Comparison of ENCODE assay signal across 8 cellular contexts in the genomic region with DNA sequence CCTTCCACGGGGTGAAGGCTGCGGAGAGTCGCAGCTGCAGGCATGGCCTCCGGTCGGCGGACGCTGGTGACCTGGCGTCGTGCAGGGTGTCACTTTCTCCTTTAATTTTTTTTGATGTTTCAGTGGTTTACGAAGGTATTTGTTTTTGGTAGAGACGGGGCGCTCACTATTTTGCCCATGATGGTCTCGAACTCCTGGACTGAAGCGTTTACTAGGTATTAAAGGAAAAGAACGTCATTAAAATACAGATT. TPM values are rescaled to one million over a fixed set of nuclear protein-coding genes. Genes with fewer than 3 reads are reported as not detected.
DNase-seq lines count a peak whose midpoint lies in the region; ATAC-seq, FAIRE-seq and TF ChIP-seq lines count a peak whose summit lies in the region.

No MANE protein-coding gene starts in this region.

- H3K36me3 ChIP-seq in SK-N-MC (ENCODE audit: insufficient read depth, low read length) (no peaks in the 10 kb centered on the region), endothelial cell of umbilical vein (ENCODE audit: control insufficient read depth in 2 of 2, extremely low read depth in 1 of 2, insufficient read depth in 2 of 2, low read length in 2 of 2) (no peaks in the 10 kb centered on the region), psoas muscle (ENCODE audit: insufficient read depth in 1 of 2, low read depth in 1 of 2) (no peaks in the 10 kb centered on the region)

- H3K27me3 ChIP-seq in endothelial cell of umbilical vein (ENCODE audit: control insufficient read depth in 2 of 2, insufficient read depth in 2 of 2, low read length in 2 of 2) (no peaks in the 10 kb centered on the region), psoas muscle (ENCODE audit: insufficient read depth in 3 of 3, low read length in 2 of 3) (peaks cover 0 to 4% (median 0%) of the 10 kb centered on the region in 3 donors)

- DNase-seq in GM13976 (ENCODE audit: low spot score) (peak; percentile 38), SK-N-MC (ENCODE audit: low read depth, low spot score) (no peak), endothelial cell of umbilical vein (ENCODE audit: low read depth, low spot score) (no peak), psoas muscle (no peak), GM10266 (ENCODE audit: extremely low spot score) (no peak)

- H3K4me2 ChIP-seq in endothelial cell of umbilical vein (ENCODE audit: insufficient read depth, low read length): peak overlapping the region; percentile 80

- CTCF ChIA-PET in endothelial cell of umbilical vein (lab: Charles Lee): interaction anchor here (0.7 to 1.7 kb wide), 8 partner anchors 14 to 349 kb away, joined by 3 to 11 read pairs (median 4); a partner anchor contains a TSS

- no peaks in the 10 kb centered on the region for H3K79me2 ChIP-seq in endothelial cell of umbilical vein (ENCODE audit: control insufficient read depth, insufficient read depth, low read length)

- 3 to 5% (median 4%) methylated on average over 15 of the region's 15 CpGs for WGBS in psoas muscle, 3 donors

- in situ Hi-C loops in GM13976 (cut with MboI; ENCODE audit: low sequenced_read_pairs, unreplicated experiment): no loop called here

- TF ChIP-seq CTCF in GM13976 (IDR thresholded peaks at IDR 0.05; ENCODE audit: borderline replicate concordance, control extremely low read depth, extremely low read depth, insufficient read depth, missing control alignments) (no peak), endothelial cell of umbilical vein (IDR thresholded peaks at IDR 0.05; ENCODE audit: extremely low read depth in 1 of 2, insufficient read depth in 1 of 2, low read depth in 1 of 2, low read length in 2 of 2) (no peak), psoas muscle (IDR thresholded peaks at IDR 0.05) (no peak), GM10266 (IDR thresholded peaks at IDR 0.05; ENCODE audit: control insufficient read depth, insufficient read depth, low read depth, missing control alignments) (no peak)

- no peak for ATAC-seq in psoas muscle
- no peak for ATAC-seq in HG02588 (IDR thresholded peaks at IDR 0.05; ENCODE audit: unreplicated experiment)
- ATAC-seq in HG03457 (IDR thresholded peaks at IDR 0.05; ENCODE audit: unreplicated experiment): no peak
- no peak for ATAC-seq in HG02938 (IDR thresholded peaks at IDR 0.05; ENCODE audit: unreplicated experiment)

- no peaks in the 10 kb centered on the region for H3K9me1 ChIP-seq in endothelial cell of umbilical vein (replicated peaks; ENCODE audit: control insufficient read depth, extremely low read depth, insufficient read depth, low read length)

- H3K9me3 ChIP-seq in SK-N-MC (ENCODE audit: low read depth, low read length) (no peaks in the 10 kb centered on the region), endothelial cell of umbilical vein (replicated peaks; ENCODE audit: control insufficient read depth, insufficient read depth, low read length) (no peaks in the 10 kb centered on the region), psoas muscle (no peaks in the 10 kb centered on the region)

- peak overlapping the region; percentile 77 for H2AFZ ChIP-seq in endothelial cell of umbilical vein (ENCODE audit: low read depth, low read length)

- H3K9ac ChIP-seq in SK-N-MC (ENCODE audit: insufficient read length) (peak overlapping the region; percentile 28), endothelial cell of umbilical vein (replicated peaks; ENCODE audit: extremely low read depth, insufficient read depth, low read length) (no peak overlapping the region)

- dilution Hi-C loops in endothelial cell of umbilical vein (cut with MboI; ENCODE audit: extremely low pct_ligation_motif_present, low sequenced_read_pairs): no loop called here

- H3K4me3 ChIP-seq in SK-N-MC (peak overlapping the region; percentile 87), endothelial cell of umbilical vein (replicated peaks in 1 of 3; ENCODE audit: insufficient read depth in 1 of 3, low read depth in 1 of 3, low read length in 3 of 3) (peak overlapping the region in 2 of 3 experiments; percentile 29 to 50), psoas muscle (peak overlapping the region; percentile 78)

- no peak for FAIRE-seq in endothelial cell of umbilical vein (lab: Jason Lieb, UNC)

- TF ChIP-seq POLR2A in endothelial cell of umbilical vein (IDR thresholded peaks at IDR 0.05; ENCODE audit: low read depth, low read length): no peak

- intact Hi-C loops in endothelial cell of umbilical vein (cut with micrococcal nuclease): loop anchor here (1.0 to 5.0 kb wide), 3 partner anchors 15 to 350 kb away; a partner anchor contains a TSS
- intact Hi-C loops in psoas muscle (cut with DNase I): no loop called here

- POLR2A ChIA-PET in endothelial cell of umbilical vein (lab: Charles Lee): interaction anchor here (1.0 kb wide), 1 partner anchor 10 kb away, joined by 3 read pairs; no protein-coding TSS in a partner anchor

- peak overlapping the region; percentile 19; the same call in 1 of the 2 replicates for H3K27ac ChIP-seq in SK-N-MC
- no peak overlapping the region for H3K27ac ChIP-seq in endothelial cell of umbilical vein (ENCODE audit: insufficient read depth, low read depth, low read length)
- H3K27ac ChIP-seq in psoas muscle: no peak overlapping the region

- H3K4me1 ChIP-seq in endothelial cell of umbilical vein (ENCODE audit: control insufficient read depth, extremely low read depth, insufficient read depth, low read length): peaks cover 10% of the 10 kb centered on the region
- peaks cover 12% of the 10 kb centered on the region for H3K4me1 ChIP-seq in psoas muscle

- no peaks in the 10 kb centered on the region for H4K20me1 ChIP-seq in endothelial cell of umbilical vein (replicated peaks; ENCODE audit: control insufficient read depth, extremely low read depth, insufficient read depth, low read length)

- BruUV-seq in endothelial cell of umbilical vein (replicated peaks; lab: Mats Ljungman, UMichigan): no TSS peak

TF ChIP-seq in endothelial cell of umbilical vein, 7 proteins besides CTCF, POLR2A, EP300 and RAD21 (continues in another document):
- TF ChIP-seq GATA2 (IDR thresholded peaks at IDR 0.05; ENCODE audit: insufficient read depth, insufficient read length, low read depth, low read length): no peak
- no peak for TF ChIP-seq EZH2 (IDR thresholded peaks at IDR 0.05; ENCODE audit: borderline replicate concordance, low read depth, low read length, severe bottlenecking)
- TF ChIP-seq, protein P1, sequence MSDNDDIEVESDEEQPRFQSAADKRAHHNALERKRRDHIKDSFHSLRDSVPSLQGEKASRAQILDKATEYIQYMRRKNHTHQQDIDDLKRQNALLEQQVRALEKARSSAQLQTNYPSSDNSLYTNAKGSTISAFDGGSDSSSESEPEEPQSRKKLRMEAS (IDR thresholded peaks at IDR 0.05; ENCODE audit: insufficient read depth, insufficient read length): no peak
- no peak for TF ChIP-seq MYC (IDR thresholded peaks at IDR 0.05; ENCODE audit: low read depth, low read length)
- TF ChIP-seq FOS (IDR thresholded peaks at IDR 0.05; ENCODE audit: borderline replicate concordance, insufficient read depth, low read length): no peak
- no peak for TF ChIP-seq JUN (IDR thresholded peaks at IDR 0.05; ENCODE audit: borderline replicate concordance, insufficient read depth, insufficient read length, low read depth)

RNA-seq across cellular contexts. Expression of a gene that starts 17.1 kb away (rescaled TPM):
- 8.0 and 9.8 TPM in 2 replicates for total RNA-seq in endothelial cell of umbilical vein
- 1.8 and 2.0 TPM in 2 replicates for polyA plus RNA-seq in endothelial cell of umbilical vein
- polyA plus RNA-seq in endothelial cell of umbilical vein (2011; cell fraction: cytosol; rRNA removed): 1.3 and 1.7 TPM in 2 replicates
- 0.87 and 0.90 TPM in 2 replicates for polyA plus RNA-seq in endothelial cell of umbilical vein (2011; cell fraction: nucleus; rRNA removed)
- polyA plus RNA-seq in endothelial cell of umbilical vein (2012): 6.0 and 6.4 TPM in 2 replicates
- 1.4 and 2.0 TPM in 2 replicates for polyA minus RNA-seq in endothelial cell of umbilical vein
- polyA minus RNA-seq in endothelial cell of umbilical vein (2011; cell fraction: cytosol; rRNA and poly(A)+ RNA removed): 3.5 TPM
- polyA minus RNA-seq in endothelial cell of umbilical vein (2011; cell fraction: nucleus; rRNA and poly(A)+ RNA removed): 0.72 and 1.5 TPM in 2 replicates
- total RNA-seq in psoas muscle: 10 to 100 TPM in 1 of 4 donors, 1 to 10 TPM in 3; 8.1 to 11.6 (median 9.2) TPM
- 10 to 100 TPM in 2 of 3 donors, 1 to 10 TPM in 1; 7.9 to 19.1 (median 18.9) TPM for polyA plus RNA-seq in psoas muscle

RNA-seq across cellular contexts. Expression of a gene that starts 36.1 kb away (rescaled TPM):
- total RNA-seq in endothelial cell of umbilical vein (not detected in 2 replicates), psoas muscle (not detected)
- polyA plus RNA-seq in endothelial cell of umbilical vein (0.17 and 0.25 TPM in 2 replicates), psoas muscle (not detected)
- 0.10 and 0.14 TPM in 2 replicates for polyA plus RNA-seq in endothelial cell of umbilical vein (2011; cell fraction: cytosol; rRNA removed)
- polyA plus RNA-seq in endothelial cell of umbilical vein (2011; cell fraction: nucleus; rRNA removed): not detected in 2 replicates
- polyA plus RNA-seq in endothelial cell of umbilical vein (2012): 0.19 TPM in 1 of 2 replicates, not detected in the other
- 0.63 TPM in 1 of 2 replicates, not detected in the other for polyA minus RNA-seq in endothelial cell of umbilical vein
- polyA minus RNA-seq in endothelial cell of umbilical vein (2011; cell fraction: cytosol; rRNA and poly(A)+ RNA removed): not detected
- not detected in 2 replicates for polyA minus RNA-seq in endothelial cell of umbilical vein (2011; cell fraction: nucleus; rRNA and poly(A)+ RNA removed)

RNA-seq across cellular contexts. Expression of a gene that starts 39.6 kb away (rescaled TPM):
- total RNA-seq in endothelial cell of umbilical vein: 15.5 and 18.5 TPM in 2 replicates
- polyA plus RNA-seq in endothelial cell of umbilical vein: 19.0 and 30.1 TPM in 2 replicates
- polyA plus RNA-seq in endothelial cell of umbilical vein (2011; cell fraction: cytosol; rRNA removed): 14.3 and 20.6 TPM in 2 replicates
- polyA plus RNA-seq in endothelial cell of umbilical vein (2011; cell fraction: nucleus; rRNA removed): 15.3 and 16.2 TPM in 2 replicates
- polyA plus RNA-seq in endothelial cell of umbilical vein (2012): 8.4 and 10.2 TPM in 2 replicates
- 5.1 and 6.5 TPM in 2 replicates for polyA minus RNA-seq in endothelial cell of umbilical vein
- polyA minus RNA-seq in endothelial cell of umbilical vein (2011; cell fraction: cytosol; rRNA and poly(A)+ RNA removed): 8.7 TPM
- polyA minus RNA-seq in endothelial cell of umbilical vein (2011; cell fraction: nucleus; rRNA and poly(A)+ RNA removed): 3.0 and 4.4 TPM in 2 replicates
- 1 to 10 TPM; 1.8 to 4.1 (median 1.9) TPM for total RNA-seq in psoas muscle
- 1 to 10 TPM; 1.9 to 5.4 (median 4.6) TPM for polyA plus RNA-seq in psoas muscle

RNA-seq across cellular contexts. Expression of a gene that starts 52.9 kb away (rescaled TPM):
- total RNA-seq in endothelial cell of umbilical vein: not detected in 2 replicates
- 0.08 TPM in 1 of 2 replicates, not detected in the other for polyA plus RNA-seq in endothelial cell of umbilical vein
- polyA plus RNA-seq in endothelial cell of umbilical vein (2011; cell fraction: cytosol; rRNA removed): not detected in 2 replicates
- polyA plus RNA-seq in endothelial cell of umbilical vein (2011; cell fraction: nucleus; rRNA removed): not detected in 2 replicates
- not detected in 2 replicates for polyA plus RNA-seq in endothelial cell of umbilical vein (2012)
- polyA minus RNA-seq in endothelial cell of umbilical vein: not detected in 2 replicates
- not detected for polyA minus RNA-seq in endothelial cell of umbilical vein (2011; cell fraction: cytosol; rRNA and poly(A)+ RNA removed)
- not detected in 2 replicates for polyA minus RNA-seq in endothelial cell of umbilical vein (2011; cell fraction: nucleus; rRNA and poly(A)+ RNA removed)
- under 1 TPM in 1 of 4 donors, not detected in 3; 0.16 TPM for total RNA-seq in psoas muscle
- under 1 TPM in 1 of 3 donors, not detected in 2; 0.07 TPM for polyA plus RNA-seq in psoas muscle
